In the genomic region with DNA sequence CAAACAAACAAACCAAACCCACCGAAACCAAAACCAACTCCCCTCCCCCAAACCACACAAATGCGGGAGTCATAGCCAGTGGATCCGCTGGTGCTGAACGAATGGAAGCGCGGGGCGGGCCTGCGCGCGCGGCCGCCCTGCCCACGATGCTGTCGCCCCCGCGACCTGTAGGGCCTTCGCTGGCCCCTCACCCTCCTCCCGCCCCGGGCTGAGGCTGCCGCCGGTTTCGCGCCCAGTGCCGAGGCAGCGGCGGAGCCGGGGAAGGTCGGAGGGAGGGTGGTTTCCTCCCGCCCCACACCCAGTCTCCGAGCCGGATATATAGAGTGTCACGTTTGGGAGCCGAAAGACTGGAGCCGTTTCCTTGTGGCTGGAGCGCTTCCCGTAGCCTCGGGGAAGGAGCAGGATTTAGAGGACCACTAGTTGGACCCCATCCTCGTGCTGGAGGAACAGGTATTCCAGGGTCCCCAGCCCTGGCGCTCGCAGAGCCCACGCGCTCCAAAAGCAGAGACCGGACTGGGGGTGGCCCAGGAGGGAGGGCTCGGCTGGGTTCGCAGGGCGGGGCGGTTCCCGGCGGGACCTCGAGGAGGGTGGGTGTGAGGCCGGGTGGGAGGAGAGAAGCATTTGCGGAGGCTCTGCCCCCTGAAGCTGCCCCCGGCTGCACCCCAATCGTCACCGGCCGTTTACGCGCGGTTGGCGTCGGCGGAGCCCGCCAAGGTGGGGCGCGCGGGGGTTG, we compare ENCODE assay signal across 8 cellular contexts. TPM values are rescaled to one million over a fixed set of nuclear protein-coding genes. Genes with fewer than 3 reads are reported as not detected.
A peak's percentile ranks its signal among the peaks of the same experiment; 100 is the strongest.
DNase-seq lines count a peak whose midpoint lies in the region; ATAC-seq and TF ChIP-seq lines count a peak whose summit lies in the region.

Gene FAR2 (plus strand): TSS at position 321 of the 733 bp plus-strand sequence. CDS start 121,172 bp downstream, outside the sequence.

- no peaks in the 10 kb centered on the region for H3K27me3 ChIP-seq in SK-N-SH (ENCODE audit: insufficient read depth)
- H3K27me3 ChIP-seq in parathyroid adenoma (ENCODE audit: control insufficient read depth, insufficient read depth, low read length), result no peaks in the 10 kb centered on the region
- H3K27me3 ChIP-seq in aorta (ENCODE audit: control insufficient read depth in 1 of 2, insufficient read depth in 2 of 2, low read length in 1 of 2), result no peaks in the 10 kb centered on the region

- no peaks in the 10 kb centered on the region for H3K9me3 ChIP-seq in SK-N-SH
- no peaks in the 10 kb centered on the region for H3K9me3 ChIP-seq in parathyroid adenoma (ENCODE audit: control insufficient read depth, low read length)
- no peaks in the 10 kb centered on the region for H3K9me3 ChIP-seq in aorta (ENCODE audit: control insufficient read depth, low read length)

- peak within 1 kb of the TSS; percentile 40 to 73 for H3K27ac ChIP-seq in SK-N-SH (ENCODE audit: low read depth in 2 of 2, low read length in 1 of 2)
- H3K27ac ChIP-seq in parathyroid adenoma, result peak within 1 kb of the TSS; percentile 51
- no peak within 1 kb of the TSS for H3K27ac ChIP-seq in aorta (ENCODE audit: low read depth in 1 of 2, low read length in 2 of 2)

- TF ChIP-seq CTCF in SK-N-SH (IDR thresholded peaks at IDR 0.05) (no peak), parathyroid adenoma (IDR thresholded peaks at IDR 0.05) (no peak)

- H3K9ac ChIP-seq in SK-N-SH (peak within 1 kb of the TSS; percentile 85), parathyroid adenoma (no peak within 1 kb of the TSS)

- H3K4me3 Mint-ChIP-seq in activated naive CD8-positive, alpha-beta T cell treated with anti-CD3 and anti-CD28 coated beads, Interleukin-2, amount 50 U/mL, for 24 hours, result peak within 1 kb of the TSS; percentile 87

- H3K9me3 Mint-ChIP-seq in activated naive CD8-positive, alpha-beta T cell treated with anti-CD3 and anti-CD28 coated beads, Interleukin-2, amount 50 U/mL, for 24 hours, result no peaks in the 10 kb centered on the region

- H3K36me3 Mint-ChIP-seq in activated naive CD8-positive, alpha-beta T cell treated with anti-CD3 and anti-CD28 coated beads, Interleukin-2, amount 50 U/mL, for 24 hours (ENCODE audit: low read depth), result peaks cover 1% of the 10 kb centered on the region

- H2AFZ ChIP-seq in SK-N-SH (ENCODE audit: low read depth) (peak within 1 kb of the TSS; percentile 89), parathyroid adenoma (peak within 1 kb of the TSS; percentile 45)

- peaks cover 31% of the 10 kb centered on the region for H3K27me3 Mint-ChIP-seq in activated naive CD8-positive, alpha-beta T cell treated with anti-CD3 and anti-CD28 coated beads, Interleukin-2, amount 50 U/mL, for 24 hours

- peak within 1 kb of the TSS; percentile 80 for H3K27ac Mint-ChIP-seq in activated naive CD8-positive, alpha-beta T cell treated with anti-CD3 and anti-CD28 coated beads, Interleukin-2, amount 50 U/mL, for 24 hours

- H3K9me2 ChIP-seq in SK-N-SH, result no peaks in the 10 kb centered on the region

- H3F3A ChIP-seq in SK-N-SH (replicated peaks; ENCODE audit: insufficient read depth), result no peaks in the 10 kb centered on the region

- H3K79me2 ChIP-seq in SK-N-SH (ENCODE audit: insufficient read depth) (no peaks in the 10 kb centered on the region), parathyroid adenoma (no peaks in the 10 kb centered on the region)

- TF ChIP-seq EP300 in SK-N-SH (IDR thresholded peaks at IDR 0.05; ENCODE audit: borderline replicate concordance in 1 of 2, low read depth in 1 of 2, low read length in 1 of 2), result no peak

- no peaks in the 10 kb centered on the region for H4K20me1 ChIP-seq in SK-N-SH (ENCODE audit: insufficient read depth)

- no peak for TF ChIP-seq RAD21 in SK-N-SH (IDR thresholded peaks at IDR 0.05; ENCODE audit: low read length)

- DNase-seq in 8988T, result peak; percentile 33
- peak; percentile 85 for DNase-seq in SK-N-SH
- DNase-seq in activated naive CD8-positive, alpha-beta T cell treated with anti-CD3 and anti-CD28 coated beads, Interleukin-2, amount 50 U/mL, for 24 hours, result peak; percentile 55
- peak; percentile 82 for DNase-seq in cardiac septum (ENCODE audit: low spot score)
- peak; percentile 56 to 81 for DNase-seq in aorta

- intact Hi-C loops in cardiac septum (cut with DNase I) (no loop called here), aorta (cut with DNase I) (no loop called here)

- POLR2A ChIA-PET in SK-N-SH (lab: Yijun Ruan, JAX), result no interaction called here

- CTCF ChIA-PET in SK-N-SH (lab: Yijun Ruan, JAX), result interaction anchor here (1.1 to 2.3 kb wide), 3 partner anchors 9 to 76 kb away, joined by 3 to 6 read pairs (median 3); no protein-coding TSS in a partner anchor

- H3K36me3 ChIP-seq in SK-N-SH (replicated peaks in 1 of 2; ENCODE audit: control insufficient read depth in 1 of 2, insufficient read depth in 2 of 2, low read length in 1 of 2) (no peaks in the 10 kb centered on the region), parathyroid adenoma (ENCODE audit: control insufficient read depth, insufficient read depth, low read length) (no peaks in the 10 kb centered on the region), aorta (ENCODE audit: control insufficient read depth in 1 of 2, insufficient read depth in 2 of 2, low read length in 1 of 2) (no peaks in the 10 kb centered on the region)

- 28% methylated on average over 31 of the region's 66 CpGs for WGBS in SK-N-SH (ENCODE audit: low lambda C conversion rate)
- 1% methylated on average over 61 to 66 of the region's 66 CpGs for WGBS in aorta, 2 donors

- ATAC-seq in GM18520 (IDR thresholded peaks at IDR 0.05; ENCODE audit: unreplicated experiment) (peak; percentile 35), HG03196 (IDR thresholded peaks at IDR 0.05; ENCODE audit: unreplicated experiment) (peak; percentile 45), aorta (ENCODE audit: low FRiP score) (peak; percentile 74)
- ATAC-seq in activated naive CD8-positive, alpha-beta T cell treated with anti-CD3 and anti-CD28 coated beads, Interleukin-2, amount 50 U/mL, for 24 hours, result peak; percentile 78

- H3K4me3 ChIP-seq in SK-N-SH (ENCODE audit: low read depth in 2 of 2, low read length in 1 of 2) (peak within 1 kb of the TSS; percentile 70 to 83), parathyroid adenoma (ENCODE audit: low read depth, low read length) (peak within 1 kb of the TSS; percentile 62), aorta (ENCODE audit: low read length in 2 of 2) (peak within 1 kb of the TSS; percentile 21 to 37)

- H3K4me2 ChIP-seq in SK-N-SH (peak within 1 kb of the TSS; percentile 81), parathyroid adenoma (ENCODE audit: low read length) (peak within 1 kb of the TSS; percentile 85)

- peaks cover 16% of the 10 kb centered on the region for H3K4me1 Mint-ChIP-seq in activated naive CD8-positive, alpha-beta T cell treated with anti-CD3 and anti-CD28 coated beads, Interleukin-2, amount 50 U/mL, for 24 hours

- H3K4me1 ChIP-seq in SK-N-SH (ENCODE audit: control insufficient read depth in 1 of 2, insufficient read depth in 2 of 2, low read depth in 1 of 2, low read length in 1 of 2) (peaks cover 0 to 13% of the 10 kb centered on the region in 2 experiments; a peak in 2 of 4 replicates), parathyroid adenoma (no peaks in the 10 kb centered on the region), aorta (ENCODE audit: control insufficient read depth in 1 of 2, insufficient read depth in 2 of 2, low read length in 2 of 2) (no peaks in the 10 kb centered on the region)

TF ChIP-seq in SK-N-SH, 30 proteins besides CTCF, POLR2A, EP300 and RAD21 (continues in another document):
- peak; percentile 33; the same call in 1 of the 2 replicates for TF ChIP-seq POLR2AphosphoS5 (IDR thresholded peaks at IDR 0.05; ENCODE audit: low read depth, low read length)
- 0 out of 2 replicates have a peak, but pooled peaks have one; percentile 6 for TF ChIP-seq TCF12 (IDR thresholded peaks at IDR 0.05)
- TF ChIP-seq ELF1 (IDR thresholded peaks at IDR 0.05), result no peak
- TF ChIP-seq, protein P1, sequence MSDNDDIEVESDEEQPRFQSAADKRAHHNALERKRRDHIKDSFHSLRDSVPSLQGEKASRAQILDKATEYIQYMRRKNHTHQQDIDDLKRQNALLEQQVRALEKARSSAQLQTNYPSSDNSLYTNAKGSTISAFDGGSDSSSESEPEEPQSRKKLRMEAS (IDR thresholded peaks at IDR 0.05; ENCODE audit: low read depth), result no peak
- no peak for TF ChIP-seq RFX5 (IDR thresholded peaks at IDR 0.05; ENCODE audit: low read length)
- no peak for TF ChIP-seq YY1 (IDR thresholded peaks at IDR 0.05; ENCODE audit: low read depth)
- no peak for TF ChIP-seq MXI1 (IDR thresholded peaks at IDR 0.05; ENCODE audit: low read depth, low read length)
- TF ChIP-seq NFIC (IDR thresholded peaks at IDR 0.05; ENCODE audit: borderline replicate concordance), result no peak
- TF ChIP-seq REST (IDR thresholded peaks at IDR 0.05; ENCODE audit: low read depth, low read length), result no peak

RNA-seq across cellular contexts. Expression of gene FAR2, which starts in this region (rescaled TPM):
- polyA plus RNA-seq in SK-N-SH (2012; rRNA removed) (7.4 and 7.9 TPM in 2 replicates), aorta (1 to 10 TPM; 1.9 to 8.3 TPM)
- 7.3 and 7.5 TPM in 2 replicates for polyA plus RNA-seq in SK-N-SH (2012; cell fraction: cytosol; rRNA removed)
- 13.9 and 14.1 TPM in 2 replicates for polyA plus RNA-seq in SK-N-SH (2012; cell fraction: nucleus; rRNA removed)
- total RNA-seq in cardiac septum (3.3 TPM), aorta (10 to 100 TPM; 11.5 to 12.2 TPM)

Comparison
In these comparisons a context has a peak if more than half of its experiments do, and no peak if none do; other contexts are left out.
1. DNase-seq: peak in every context shown above with its lines; median percentile 85 in SK-N-SH; 82 in cardiac septum; 68 in aorta; 55 in activated naive CD8-positive, alpha-beta T cell treated with anti-CD3 and anti-CD28 coated beads, Interleukin-2, amount 50 U/mL, for 24 hours; 33 in 8988T.
2. H3K27ac ChIP-seq: peak in SK-N-SH (2 of 2) and parathyroid adenoma (single experiment); none in aorta (0 of 2).
3. Peak in every context shown above with its lines, with median percentiles within 50 percentile points of each other: ATAC-seq and H3K4me3 ChIP-seq.